In genomic region chr16:50548659-50549560, GRCh38 we compare ENCODE assay signal across 8 cellular contexts. TPM values are rescaled to one million over a fixed set of nuclear protein-coding genes. Genes with fewer than 3 reads are reported as not detected.
DNase-seq lines count a peak whose midpoint lies in the region; ATAC-seq and TF ChIP-seq lines count a peak whose summit lies in the region.

No MANE protein-coding gene starts in this region.

- CTCF ChIA-PET in activated CD4-positive, alpha-beta T cell treated with anti-CD3 and anti-CD28 coated beads, Interleukin-2, amount 10 ng/mL, durations not matched to agents 7 days and 5 days (lab: Charles Lee): interaction anchor here (1.1 to 1.3 kb wide), 2 partner anchors 12 to 116 kb away, joined by 3 read pairs; no protein-coding TSS in a partner anchor

- peaks cover 15% of the 10 kb centered on the region for H3K4me1 Mint-ChIP-seq in activated CD4-positive, alpha-beta T cell treated with anti-CD3 and anti-CD28 coated beads, Interleukin-2, amount 10 ng/mL, durations not matched to agents 7 days and 5 days

- H3K27me3 Mint-ChIP-seq in activated CD4-positive, alpha-beta T cell treated with anti-CD3 and anti-CD28 coated beads, Interleukin-2, amount 10 ng/mL, durations not matched to agents 7 days and 5 days: peaks cover 60% of the 10 kb centered on the region

- H3K4me3 ChIP-seq in ACC112 (ENCODE audit: low read depth, low read length): peak overlapping the region; percentile 78
- peak overlapping the region; percentile 13 for H3K4me3 ChIP-seq in retinal pigment epithelial cell (ENCODE audit: low read length)

- no peaks in the 10 kb centered on the region for H3K36me3 ChIP-seq in ACC112 (ENCODE audit: insufficient read depth, low read length)

- peak overlapping the region; percentile 38 for H2AFZ ChIP-seq in ACC112 (ENCODE audit: low read length, unreplicated experiment)

- H3K4me1 ChIP-seq in ACC112 (ENCODE audit: control insufficient read depth, insufficient read depth, low read length, unreplicated experiment): no peaks in the 10 kb centered on the region

- H3K36me3 Mint-ChIP-seq in activated CD4-positive, alpha-beta T cell treated with anti-CD3 and anti-CD28 coated beads, Interleukin-2, amount 10 ng/mL, durations not matched to agents 7 days and 5 days (ENCODE audit: low read depth): peaks cover 3% of the 10 kb centered on the region

- H3K9me3 Mint-ChIP-seq in activated CD4-positive, alpha-beta T cell treated with anti-CD3 and anti-CD28 coated beads, Interleukin-2, amount 10 ng/mL, durations not matched to agents 7 days and 5 days: peaks cover 8% of the 10 kb centered on the region

- no peak overlapping the region for H3K27ac ChIP-seq in ACC112 (ENCODE audit: low read depth, low read length)

- TF ChIP-seq CTCF in retinal pigment epithelial cell (conservative IDR thresholded peaks at IDR 0.05; ENCODE audit: low read depth, low read length): no peak

- DNase-seq in GM19240 (ENCODE audit: insufficient read length, low spot score) (peak; percentile 28), glomerular visceral epithelial cell (ENCODE audit: extremely low spot score) (peak; percentile 14), retinal pigment epithelial cell (ENCODE audit: low read depth) (no peak), DMS153 treated with DMSO at 0.1 percent for 48 hours (lab: John Stamatoyannopoulos, UW; ENCODE audit: unreplicated experiment) (no peak), HCEC 1CT (no peak)
- peak; percentile 45 for DNase-seq in activated CD4-positive, alpha-beta T cell treated with anti-CD3 and anti-CD28 coated beads, Interleukin-2, amount 10 ng/mL, durations not matched to agents 7 days and 5 days

- H3K27me3 ChIP-seq in ACC112 (ENCODE audit: insufficient read depth, low read length): peaks cover 84% of the 10 kb centered on the region

- peak overlapping the region; percentile 63 for H3K4me3 Mint-ChIP-seq in activated CD4-positive, alpha-beta T cell treated with anti-CD3 and anti-CD28 coated beads, Interleukin-2, amount 10 ng/mL, durations not matched to agents 7 days and 5 days

- POLR2A ChIA-PET in activated CD4-positive, alpha-beta T cell treated with anti-CD3 and anti-CD28 coated beads, Interleukin-2, amount 10 ng/mL, durations not matched to agents 7 days and 5 days (lab: Charles Lee): no interaction called here

- H3K79me2 ChIP-seq in ACC112 (ENCODE audit: control insufficient read depth, insufficient read depth, low read length, unreplicated experiment): no peaks in the 10 kb centered on the region

- no peak overlapping the region for H3K27ac Mint-ChIP-seq in activated CD4-positive, alpha-beta T cell treated with anti-CD3 and anti-CD28 coated beads, Interleukin-2, amount 10 ng/mL, durations not matched to agents 7 days and 5 days

- ATAC-seq in HG03354 (IDR thresholded peaks at IDR 0.05; ENCODE audit: poor library complexity, severe bottlenecking, unreplicated experiment): peak; percentile 68

RNA-seq across cellular contexts. Expression of gene NKD1, which starts 0.7 kb away (rescaled TPM):
- 1 to 10 TPM in 1 of 2 experiments, under 1 TPM in 1; 0.81 to 1.3 TPM for total RNA-seq in activated CD4-positive, alpha-beta T cell treated with anti-CD3 and anti-CD28 coated beads, Interleukin-2, amount 10 ng/mL, durations not matched to agents 7 days and 5 days

Comparison
In these comparisons a context has a peak if more than half of its experiments do, and no peak if none do; other contexts are left out.
1. DNase-seq: peak in GM19240 (single experiment), activated CD4-positive, alpha-beta T cell treated with anti-CD3 and anti-CD28 coated beads, Interleukin-2, amount 10 ng/mL, durations not matched to agents 7 days and 5 days (single experiment) and glomerular visceral epithelial cell (single experiment); none in retinal pigment epithelial cell (single experiment), DMS153 treated with DMSO at 0.1 percent for 48 hours (single experiment) and HCEC 1CT (single experiment).